11 cellular contexts compared by ENCODE assay signal in the genomic region with DNA sequence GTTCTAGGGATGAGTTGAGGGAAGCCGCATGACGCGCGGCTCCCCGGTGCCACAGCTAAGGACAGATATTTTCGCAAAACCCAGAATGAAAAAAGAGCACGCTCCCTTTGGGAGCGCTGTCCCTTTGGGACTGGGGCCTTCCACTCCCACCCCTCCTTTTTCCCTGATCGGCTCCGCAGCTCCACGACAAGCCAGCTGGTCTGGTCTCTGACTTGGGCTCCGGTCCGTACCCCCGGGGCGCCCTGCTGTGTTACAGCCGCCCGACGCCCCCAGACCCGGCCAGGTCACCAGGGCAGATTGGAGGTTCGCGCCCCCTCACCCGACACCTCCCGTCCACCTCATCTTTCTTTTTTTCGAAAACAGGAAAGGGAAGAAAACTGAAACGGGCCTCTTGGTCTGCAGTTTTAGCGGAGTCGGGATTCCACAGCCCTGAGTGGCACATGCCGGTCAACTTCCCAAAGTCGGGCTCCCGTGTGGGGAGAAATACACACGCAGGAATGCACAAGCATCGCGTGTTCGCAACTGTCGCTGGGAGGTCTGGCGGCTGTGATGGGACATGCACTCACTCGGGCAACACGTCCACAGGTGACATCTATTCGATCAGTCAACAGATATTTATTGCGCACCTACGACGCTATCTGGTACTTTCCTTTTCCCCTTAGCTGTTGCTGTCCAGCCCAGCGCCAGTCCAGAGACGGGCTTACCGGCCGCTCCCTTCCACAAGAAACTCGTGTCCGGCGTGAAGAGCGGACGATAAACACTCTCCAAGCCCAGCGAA. TPM values are rescaled to one million over a fixed set of nuclear protein-coding genes. Genes with fewer than 3 reads are reported as not detected.
DNase-seq lines count a peak whose midpoint lies in the region; ATAC-seq and TF ChIP-seq lines count a peak whose summit lies in the region.
"Had no signal": no experiment of that assay in that cellular context is flagged by ENCODE, and none has a peak within 500 bp of the region (broad histone marks: within the 10 kb centered on the region; RNA-seq: fewer than 3 reads in every experiment).

No MANE protein-coding gene starts in this region.

- H3K4me1 ChIP-seq in parathyroid adenoma (no peaks in the 10 kb centered on the region), gastroesophageal sphincter (peaks cover 0 to 60% (median 19%) of the 10 kb centered on the region in 3 donors)

- H3K9me3 ChIP-seq in parathyroid adenoma (ENCODE audit: control insufficient read depth, low read length) (no peaks in the 10 kb centered on the region), gastroesophageal sphincter (no peaks in the 10 kb centered on the region)
- H3K9me3 ChIP-seq: Caco-2 had no signal

- WGBS in gastroesophageal sphincter (ENCODE audit: low coverage in 1 of 2), 2 donors: 3 to 8% methylated on average over 6 to 12 of the region's 52 CpGs

- H3K36me3 Mint-ChIP-seq in WTC11: no peaks in the 10 kb centered on the region

- no peak for TF ChIP-seq EP300 in gastroesophageal sphincter (IDR thresholded peaks at IDR 0.05)

- DNase-seq in Ammon's horn (ENCODE audit: low spot score) (peak; percentile 16), WTC11 (ENCODE audit: low spot score) (peak; percentile 12), left ventricle myocardium superior (peak; percentile 39), iPS-NIHi11 (ENCODE audit: low spot score) (no peak), NCI-H1694 treated with DMSO at 0.1 percent for 48 hours (lab: John Stamatoyannopoulos, UW) (no peak)
- DNase-seq: Caco-2; effector CD8-positive, alpha-beta T cell; PC-3 had no signal

- no peaks in the 10 kb centered on the region for H3K9me3 Mint-ChIP-seq in WTC11

- H3K4me3 Mint-ChIP-seq in WTC11: peak overlapping the region; percentile 80

- ATAC-seq in WTC11 (no peak), left ventricle myocardium superior (no peak), GM21825 (IDR thresholded peaks at IDR 0.05; ENCODE audit: unreplicated experiment) (no peak), gastroesophageal sphincter (no peak)
- ATAC-seq: PC-3 had no signal

- no peak overlapping the region for H3K9ac ChIP-seq in parathyroid adenoma

- intact Hi-C loops in left ventricle myocardium superior (cut with micrococcal nuclease): no loop called here

- H3K4me1 Mint-ChIP-seq in WTC11: peaks cover 34% of the 10 kb centered on the region

- TF ChIP-seq CTCF in WTC11 (IDR thresholded peaks at IDR 0.05): no peak
- TF ChIP-seq CTCF in parathyroid adenoma (IDR thresholded peaks at IDR 0.05): no peak
- TF ChIP-seq CTCF in gastroesophageal sphincter (IDR thresholded peaks at IDR 0.05): no peak

- no peak overlapping the region for H3K27ac ChIP-seq in parathyroid adenoma
- H3K27ac ChIP-seq in gastroesophageal sphincter: no peak overlapping the region

- peak overlapping the region; percentile 2 for H3K4me2 ChIP-seq in parathyroid adenoma (ENCODE audit: low read length)

- TF ChIP-seq POLR2A in gastroesophageal sphincter (IDR thresholded peaks at IDR 0.05): no peak

- H3K79me2 ChIP-seq in parathyroid adenoma: no peaks in the 10 kb centered on the region

- H3K36me3 ChIP-seq in parathyroid adenoma (ENCODE audit: control insufficient read depth, insufficient read depth, low read length) (no peaks in the 10 kb centered on the region), gastroesophageal sphincter (no peaks in the 10 kb centered on the region)

- H2AFZ ChIP-seq in parathyroid adenoma: no peak overlapping the region

- CTCF ChIA-PET in WTC11 (lab: Charles Lee): interaction anchor here (0.6 to 1.3 kb wide), 6 partner anchors 39 to 656 kb away, joined by 3 to 8 read pairs (median 3); no protein-coding TSS in a partner anchor

- POLR2A ChIA-PET in WTC11 (lab: Charles Lee): interaction anchor here (0.5 kb wide), 1 partner anchor 87 kb away, joined by 3 read pairs; no protein-coding TSS in a partner anchor

- H3K4me3 ChIP-seq in parathyroid adenoma (ENCODE audit: low read depth, low read length) (no peak overlapping the region), gastroesophageal sphincter (peak overlapping the region in 1 of 2 donors; percentile 43)

- H3K27ac Mint-ChIP-seq in WTC11: no peak overlapping the region

- peaks cover 14% of the 10 kb centered on the region for H3K27me3 ChIP-seq in parathyroid adenoma (ENCODE audit: control insufficient read depth, insufficient read depth, low read length)
- peaks cover 98% of the 10 kb centered on the region for H3K27me3 ChIP-seq in gastroesophageal sphincter

- H3K27me3 Mint-ChIP-seq in WTC11 (ENCODE audit: low read depth): peaks cover 75% of the 10 kb centered on the region

TF ChIP-seq in WTC11, 78 proteins besides CTCF, POLR2A, EP300 and RAD21 (continues in another document):
- no peak for TF ChIP-seq ZNF423 (CRISPR knock-in tag; IDR thresholded peaks at IDR 0.05)
- TF ChIP-seq ELF4 (CRISPR knock-in tag; IDR thresholded peaks at IDR 0.05; ENCODE audit: low read depth): no peak
- no peak for TF ChIP-seq AFF4 (CRISPR knock-in tag; IDR thresholded peaks at IDR 0.05; ENCODE audit: borderline replicate concordance)
- no peak for TF ChIP-seq MXD4 (CRISPR knock-in tag; IDR thresholded peaks at IDR 0.05; ENCODE audit: borderline replicate concordance)
- no peak for TF ChIP-seq ZMAT4 (CRISPR knock-in tag; IDR thresholded peaks at IDR 0.05)
- no peak for TF ChIP-seq MAX (CRISPR knock-in tag; IDR thresholded peaks at IDR 0.05)
- TF ChIP-seq, protein P1, sequence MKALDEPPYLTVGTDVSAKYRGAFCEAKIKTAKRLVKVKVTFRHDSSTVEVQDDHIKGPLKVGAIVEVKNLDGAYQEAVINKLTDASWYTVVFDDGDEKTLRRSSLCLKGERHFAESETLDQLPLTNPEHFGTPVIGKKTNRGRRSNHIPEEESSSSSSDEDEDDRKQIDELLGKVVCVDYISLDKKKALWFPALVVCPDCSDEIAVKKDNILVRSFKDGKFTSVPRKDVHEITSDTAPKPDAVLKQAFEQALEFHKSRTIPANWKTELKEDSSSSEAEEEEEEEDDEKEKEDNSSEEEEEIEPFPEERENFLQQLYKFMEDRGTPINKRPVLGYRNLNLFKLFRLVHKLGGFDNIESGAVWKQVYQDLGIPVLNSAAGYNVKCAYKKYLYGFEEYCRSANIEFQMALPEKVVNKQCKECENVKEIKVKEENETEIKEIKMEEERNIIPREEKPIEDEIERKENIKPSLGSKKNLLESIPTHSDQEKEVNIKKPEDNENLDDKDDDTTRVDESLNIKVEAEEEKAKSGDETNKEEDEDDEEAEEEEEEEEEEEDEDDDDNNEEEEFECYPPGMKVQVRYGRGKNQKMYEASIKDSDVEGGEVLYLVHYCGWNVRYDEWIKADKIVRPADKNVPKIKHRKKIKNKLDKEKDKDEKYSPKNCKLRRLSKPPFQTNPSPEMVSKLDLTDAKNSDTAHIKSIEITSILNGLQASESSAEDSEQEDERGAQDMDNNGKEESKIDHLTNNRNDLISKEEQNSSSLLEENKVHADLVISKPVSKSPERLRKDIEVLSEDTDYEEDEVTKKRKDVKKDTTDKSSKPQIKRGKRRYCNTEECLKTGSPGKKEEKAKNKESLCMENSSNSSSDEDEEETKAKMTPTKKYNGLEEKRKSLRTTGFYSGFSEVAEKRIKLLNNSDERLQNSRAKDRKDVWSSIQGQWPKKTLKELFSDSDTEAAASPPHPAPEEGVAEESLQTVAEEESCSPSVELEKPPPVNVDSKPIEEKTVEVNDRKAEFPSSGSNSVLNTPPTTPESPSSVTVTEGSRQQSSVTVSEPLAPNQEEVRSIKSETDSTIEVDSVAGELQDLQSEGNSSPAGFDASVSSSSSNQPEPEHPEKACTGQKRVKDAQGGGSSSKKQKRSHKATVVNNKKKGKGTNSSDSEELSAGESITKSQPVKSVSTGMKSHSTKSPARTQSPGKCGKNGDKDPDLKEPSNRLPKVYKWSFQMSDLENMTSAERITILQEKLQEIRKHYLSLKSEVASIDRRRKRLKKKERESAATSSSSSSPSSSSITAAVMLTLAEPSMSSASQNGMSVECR (CRISPR knock-in tag; IDR thresholded peaks at IDR 0.05; ENCODE audit: borderline replicate concordance): no peak; the same call in 1 of the 2 replicates
- TF ChIP-seq ZNF317 (CRISPR knock-in tag; IDR thresholded peaks at IDR 0.05; ENCODE audit: borderline replicate concordance, low read depth): no peak
- no peak for TF ChIP-seq JAZF1 (CRISPR knock-in tag; IDR thresholded peaks at IDR 0.05)
- no peak for TF ChIP-seq PRRX2 (CRISPR knock-in tag; IDR thresholded peaks at IDR 0.05)
- TF ChIP-seq GTF2I (CRISPR knock-in tag; conservative IDR thresholded peaks at IDR 0.05): no peak

RNA-seq across cellular contexts. Expression of gene SOX9, which starts 3.9 kb away (rescaled TPM):
- total RNA-seq in WTC11 (2021) (8.1 to 9.0 TPM (median 8.9 TPM) in 3 replicates), left ventricle myocardium superior (7.3 TPM), gastroesophageal sphincter (1 to 10 TPM; 1.1 to 5.4 (median 2.5) TPM)

Comparison
In these comparisons a context has a peak if more than half of its experiments do, and no peak if none do; other contexts are left out.
1. DNase-seq: peak in Ammon's horn (single experiment), WTC11 (single experiment) and left ventricle myocardium superior (single experiment); none in iPS-NIHi11 (single experiment) and NCI-H1694 treated with DMSO at 0.1 percent for 48 hours (single experiment).